ENCODE assay signal across 29 cellular contexts in the genomic region with DNA sequence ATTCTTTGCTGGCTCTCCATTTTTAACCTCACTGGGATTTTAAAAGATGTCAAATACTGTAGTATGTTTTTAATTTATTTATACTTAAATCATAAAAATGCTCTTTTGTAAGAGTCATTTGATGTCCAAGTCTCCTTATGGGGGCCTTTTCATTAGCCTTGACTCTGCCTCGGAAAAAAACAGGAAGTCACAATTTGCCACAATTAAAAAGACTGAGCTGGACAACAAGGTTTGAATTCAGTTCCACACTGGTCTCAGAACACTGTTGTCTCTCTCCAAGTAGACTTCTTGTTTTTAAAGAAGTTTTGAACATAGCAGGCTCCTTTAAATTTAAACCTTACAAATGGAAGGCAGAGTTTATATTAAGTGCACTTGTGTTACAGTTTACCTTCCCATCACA.
"Had no signal": no experiment of that assay in that cellular context is flagged by ENCODE, and none has a peak within 500 bp of the region (broad histone marks: within the 10 kb centered on the region; RNA-seq: fewer than 3 reads in every experiment).

No MANE protein-coding gene starts in this region.

- H3K27me3 ChIP-seq: brain microvascular endothelial cell, esophagus muscularis mucosa, gastroesophageal sphincter, heart right ventricle had no signal

- H3K27ac ChIP-seq: brain microvascular endothelial cell, coronary artery, dorsolateral prefrontal cortex, esophagus muscularis mucosa, gastroesophageal sphincter, heart right ventricle, WERI-Rb-1 had no signal

- H3K9me3 ChIP-seq: esophagus muscularis mucosa, gastroesophageal sphincter, heart right ventricle had no signal

- DNase-seq: activated B cell treated with CpG ODN at 0.5 μM for 24 hours; activated CD4-positive, alpha-beta T cell treated with anti-CD3 and anti-CD28 coated beads for 48 hours; activated CD4-positive, alpha-beta T cell treated with anti-CD3 and anti-CD28 coated beads, Interleukin-2, amount 50 U/mL, for 1 hour; activated CD4-positive, alpha-beta T cell treated with anti-CD3 and anti-CD28 coated beads, Interleukin-2, amount 50 U/mL, for 48 hours; activated CD8-positive, alpha-beta memory T cell treated with anti-CD3 and anti-CD28 coated beads for 24 hours; activated CD8-positive, alpha-beta T cell treated with anti-CD3 and anti-CD28 coated beads for 36 hours; activated effector memory CD4-positive, alpha-beta T cell treated with Interleukin-2 at 50 U/mL for 16 hours; activated gamma-delta T cell treated with Interleukin-2 at 50 U/mL for 16 hours; activated naive CD4-positive, alpha-beta T cell treated with anti-CD3 and anti-CD28 coated beads, Interleukin-2, amount 50 U/mL, for 16 hours; activated naive CD4-positive, alpha-beta T cell treated with Interleukin-2 at 50 U/mL for 16 hours; activated T-cell treated with anti-CD3 and anti-CD28 coated beads, Interleukin-2, amount 50 U/mL, for 4 hours; amniotic stem cell; anterior cingulate cortex; brain microvascular endothelial cell; dorsolateral prefrontal cortex; effector memory CD4-positive, alpha-beta T cell; erythroblast; foreskin melanocyte; heart right ventricle; T-helper 17 cell; T1000; WERI-Rb-1 had no signal

- ATAC-seq: activated CD4-positive, CD25-positive, alpha-beta regulatory T cell treated with anti-CD3 and anti-CD28 coated beads, Interleukin-2, amount 50 U/mL, for 24 hours; activated CD8-positive, alpha-beta T cell treated with anti-CD3 and anti-CD28 coated beads for 36 hours; activated T-cell treated with anti-CD3 and anti-CD28 coated beads, Interleukin-2, amount 50 U/mL, for 4 hours; activated T-helper 17 cell treated with anti-CD3 and anti-CD28 coated beads, Interleukin-2, amount 50 U/mL, for 72 hours; gastroesophageal sphincter; heart right ventricle; T-helper 17 cell had no signal

- H3K4me3 ChIP-seq: coronary artery, dorsolateral prefrontal cortex, esophagus muscularis mucosa, gastroesophageal sphincter, heart right ventricle had no signal

- H3K36me3 ChIP-seq: brain microvascular endothelial cell, esophagus muscularis mucosa, gastroesophageal sphincter, heart right ventricle, WERI-Rb-1 had no signal

- H3K4me1 ChIP-seq: esophagus muscularis mucosa, gastroesophageal sphincter had no signal

- FAIRE-seq: astrocyte, bronchial epithelial cell had no signal
